In genomic region chr13:50866817-50867640, GRCh38 we compare ENCODE assay signal across 17 cellular contexts. TPM values are rescaled to one million over a fixed set of nuclear protein-coding genes. Genes with fewer than 3 reads are reported as not detected.
DNase-seq lines count a peak whose midpoint lies in the region; ATAC-seq and TF ChIP-seq lines count a peak whose summit lies in the region.
"Had no signal": no experiment of that assay in that cellular context is flagged by ENCODE, and none has a peak within 500 bp of the region (broad histone marks: within the 10 kb centered on the region; RNA-seq: fewer than 3 reads in every experiment).

No MANE protein-coding gene starts in this region.

- H3K36me3 Mint-ChIP-seq in GM23338 (ENCODE audit: low read depth) (no peaks in the 10 kb centered on the region; the same call in 2 of the 3 replicates), WTC11 (no peaks in the 10 kb centered on the region)

- H3K36me3 ChIP-seq in GM23338 (ENCODE audit: insufficient read depth), result no peaks in the 10 kb centered on the region
- H3K36me3 ChIP-seq in transverse colon, result no peaks in the 10 kb centered on the region
- H3K36me3 ChIP-seq: HAP-1 had no signal

- H4K20me1 ChIP-seq in GM23338 (replicated peaks; ENCODE audit: insufficient read depth), result no peaks in the 10 kb centered on the region

- no peaks in the 10 kb centered on the region for H3K79me2 ChIP-seq in GM23338 (replicated peaks; ENCODE audit: insufficient read depth)

- H3K9me3 Mint-ChIP-seq in GM23338 (no peaks in the 10 kb centered on the region), WTC11 (peaks cover 18% of the 10 kb centered on the region)

- H3K4me3 ChIP-seq in AG09309 (ENCODE audit: control insufficient read depth, low read depth, low read length) (no peak overlapping the region), GM23338 (no peak overlapping the region), fibroblast of villous mesenchyme (ENCODE audit: low read depth, low read length) (no peak overlapping the region), transverse colon (no peak overlapping the region)
- H3K4me3 ChIP-seq: A549, HAP-1 had no signal

- POLR2A ChIA-PET in WTC11 (lab: Charles Lee), result no interaction called here

- H3K27me3 Mint-ChIP-seq in GM23338 (ENCODE audit: insufficient read depth, low read depth, poor library complexity), result no peaks in the 10 kb centered on the region
- no peaks in the 10 kb centered on the region; the same call in 1 of the 2 replicates for H3K27me3 Mint-ChIP-seq in WTC11 (ENCODE audit: low read depth)

- CTCF ChIA-PET in WTC11 (lab: Charles Lee), result no interaction called here

- H2AFZ ChIP-seq in GM23338, result peak overlapping the region; percentile 89; the same call in 1 of the 2 replicates

- no peak overlapping the region for H3K4me2 ChIP-seq in GM23338
- H3K4me2 ChIP-seq: A549 had no signal

- peaks cover 7% of the 10 kb centered on the region for H3K4me1 ChIP-seq in GM23338 (ENCODE audit: insufficient read depth)
- no peaks in the 10 kb centered on the region for H3K4me1 ChIP-seq in transverse colon
- H3K4me1 ChIP-seq: A549, Caco-2, HAP-1 had no signal

- H3K9me2 ChIP-seq in GM23338 (ENCODE audit: insufficient read depth), result no peaks in the 10 kb centered on the region

- peaks cover 6% of the 10 kb centered on the region; the same call in 2 of the 3 replicates for H3K4me1 Mint-ChIP-seq in GM23338
- H3K4me1 Mint-ChIP-seq in WTC11, result peaks cover 6% of the 10 kb centered on the region

- no peaks in the 10 kb centered on the region for H3K27me3 ChIP-seq in GM23338 (ENCODE audit: insufficient read depth)
- H3K27me3 ChIP-seq in transverse colon, result no peaks in the 10 kb centered on the region

- no peak for TF ChIP-seq EP300 in transverse colon (IDR thresholded peaks at IDR 0.05; ENCODE audit: low read depth)

- intact Hi-C loops in transverse colon (cut with DNase I; ENCODE audit: low total_unique reads), result no loop called here

- no peak overlapping the region for H3K27ac Mint-ChIP-seq in GM23338
- no peak overlapping the region for H3K27ac Mint-ChIP-seq in WTC11

- peaks cover 4 to 5% of the 10 kb centered on the region in 2 donors for H3K9me3 ChIP-seq in transverse colon
- H3K9me3 ChIP-seq: A549, Caco-2, HAP-1 had no signal

- H3K4me3 Mint-ChIP-seq in GM23338 (no peak overlapping the region), WTC11 (no peak overlapping the region)

- TF ChIP-seq POLR2A in transverse colon (IDR thresholded peaks at IDR 0.05), result no peak
- no peak for TF ChIP-seq POLR2A in erythroblast (IDR thresholded peaks at IDR 0.05; ENCODE audit: low read length)

- H3F3A ChIP-seq in GM23338 (replicated peaks; ENCODE audit: low read depth), result no peaks in the 10 kb centered on the region

- H3K27ac ChIP-seq in GM23338 (ENCODE audit: low read depth), result no peak overlapping the region
- no peak overlapping the region for H3K27ac ChIP-seq in transverse colon
- H3K27ac ChIP-seq: A549, HL-60 had no signal

- ATAC-seq in GM23338 (no peak), WTC11 (no peak)
- ATAC-seq: A549 had no signal

- WGBS in transverse colon (ENCODE audit: low coverage in 1 of 2), 2 donors, result 71 to 75% methylated on average over 2 of the region's 2 CpGs

- in situ Hi-C loops in transverse colon (cut with MboI; ENCODE audit: low pct_ligation_motif_present in 1 of 4, low pct_unique_long_range_greater_than_20kb in 1 of 4, low sequenced_read_pairs in 3 of 4), result no loop called here

- TF ChIP-seq CTCF in AG09309 (IDR thresholded peaks at IDR 0.05; ENCODE audit: control insufficient read depth, insufficient read depth, low read depth, low read length, missing control alignments) (no peak), GM23338 (conservative IDR thresholded peaks at IDR 0.05; ENCODE audit: low read depth in 2 of 2) (no peak), WTC11 (IDR thresholded peaks at IDR 0.05) (no peak), fibroblast of villous mesenchyme (IDR thresholded peaks at IDR 0.05; ENCODE audit: insufficient read depth, low read depth, low read length) (no peak), transverse colon (IDR thresholded peaks at IDR 0.05) (no peak)

- DNase-seq in AG09309 (ENCODE audit: low read depth) (peak; percentile 35), GM23338 (ENCODE audit: low spot score) (no peak), WTC11 (ENCODE audit: low spot score) (no peak), fibroblast of villous mesenchyme (ENCODE audit: low read depth) (peak; percentile 27), NCI-H1105 treated with DMSO at 0.1 percent for 48 hours (lab: John Stamatoyannopoulos, UW) (no peak), SK-N-DZ (ENCODE audit: low spot score) (no peak), transverse colon (no peak), erythroblast (lab: John Stamatoyannopoulos, UW) (no peak)
- DNase-seq: Caco-2, NCI-H146, NCI-H2081 treated with DMSO at 0.1 percent for 48 hours, NCI-H524, RPMI8226, SIG-M5 had no signal

TF ChIP-seq in GM23338, 12 proteins besides CTCF, POLR2A, EP300 and RAD21 (continues in another document):
- TF ChIP-seq EZH2phosphoT487 (IDR thresholded peaks at IDR 0.05; ENCODE audit: unreplicated experiment) (no peak), ZNF114 (CRISPR knock-in tag; IDR thresholded peaks at IDR 0.05) (no peak), ETS1 (IDR thresholded peaks at IDR 0.05) (no peak)

TF ChIP-seq in WTC11, 78 proteins besides CTCF, POLR2A, EP300 and RAD21:
- peak; percentile 95; the same call in 1 of the 2 replicates for TF ChIP-seq ZNF512 (CRISPR knock-in tag; IDR thresholded peaks at IDR 0.05; ENCODE audit: borderline replicate concordance)
- TF ChIP-seq HMGXB4 (CRISPR knock-in tag; IDR thresholded peaks at IDR 0.05), result no peak

RNA-seq across cellular contexts. Expression of gene DLEU7, which starts 23.5 kb away (rescaled TPM):
- 10.1 and 11.6 TPM in 2 replicates for total RNA-seq in GM23338 (2014; rRNA removed; shearing (Covaris generic))
- 8.7 and 9.2 TPM in 2 replicates for polyA plus RNA-seq in GM23338 (2016; fragmentation: Nextera tagmentation; extraction: Ambion mirVana)
- total RNA-seq in WTC11 (2021) (3.0 to 3.6 TPM (median 3.1 TPM) in 3 replicates), fibroblast of villous mesenchyme (not detected in 2 replicates), transverse colon (under 1 TPM in 1 of 4 donors, not detected in 3; 0.16 TPM)
- not detected in 2 replicates for polyA plus RNA-seq in SK-N-DZ (2014; cell fraction: cytosol; rRNA removed)
- polyA plus RNA-seq in SK-N-DZ (2014; cell fraction: nucleus; rRNA removed), result 0.51 TPM in 1 of 2 replicates, not detected in the other
- total RNA-seq: Caco-2 had no signal
- polyA plus RNA-seq: A549 had no signal

RNA-seq across cellular contexts. Expression of gene RNASEH2B, which starts 42.6 kb away (rescaled TPM):
- 39.0 and 54.2 TPM in 2 replicates for total RNA-seq in GM23338 (2014; rRNA removed; shearing (Covaris generic))
- 64.8 and 73.4 TPM in 2 replicates for polyA plus RNA-seq in GM23338 (2016; fragmentation: Nextera tagmentation; extraction: Ambion mirVana)
- total RNA-seq in WTC11 (2021), result 27.3 to 33.3 TPM (median 30.3 TPM) in 3 replicates
- 33.5 and 33.7 TPM in 2 replicates for total RNA-seq in fibroblast of villous mesenchyme
- polyA plus RNA-seq in SK-N-DZ (2014; cell fraction: cytosol; rRNA removed), result 182 and 190 TPM in 2 replicates
- polyA plus RNA-seq in SK-N-DZ (2014; cell fraction: nucleus; rRNA removed), result 149 and 158 TPM in 2 replicates
- 10 to 100 TPM; 13.8 to 37.5 (median 19.0) TPM for total RNA-seq in transverse colon

Comparison
In these comparisons a context has a peak if more than half of its experiments do, and no peak if none do; other contexts are left out.
1. DNase-seq: peak in AG09309 (single experiment) and fibroblast of villous mesenchyme (single experiment); none in GM23338 (single experiment), WTC11 (single experiment), NCI-H1105 treated with DMSO at 0.1 percent for 48 hours (single experiment), SK-N-DZ (single experiment), transverse colon (single experiment) and erythroblast (0 of 2).